1 cellular context compared by ENCODE assay signal in the genomic region with DNA sequence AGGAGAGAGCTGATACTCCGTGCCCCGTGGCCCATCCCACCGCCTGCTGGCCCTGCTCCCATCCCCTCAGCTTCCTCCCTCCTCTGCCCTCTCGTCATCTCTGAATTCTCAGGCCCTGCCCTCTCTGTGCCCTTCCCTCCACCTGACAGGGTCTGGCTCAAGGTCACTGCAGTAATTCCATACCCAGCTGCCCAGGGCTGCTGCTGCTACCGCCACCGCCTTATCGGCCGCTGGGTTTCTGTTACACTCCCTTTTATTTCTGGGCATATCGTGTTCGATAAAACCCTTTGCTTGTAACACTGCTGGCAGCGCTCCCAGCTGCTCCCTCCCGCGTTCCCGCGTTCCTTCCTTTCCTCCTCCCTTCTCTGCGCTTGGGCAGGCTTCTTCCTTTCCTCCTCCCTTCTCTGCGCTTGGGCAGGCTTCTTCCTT.
TF ChIP-seq lines count a peak whose summit lies in the region.

No MANE protein-coding gene starts in this region.

TF ChIP-seq in SK-N-SH, 30 proteins besides CTCF, POLR2A, EP300 and RAD21 (continued from another document):
- no peak for TF ChIP-seq PBX3 (IDR thresholded peaks at IDR 0.05)
- TF ChIP-seq MEF2A (IDR thresholded peaks at IDR 0.05; ENCODE audit: borderline replicate concordance, low read depth): no peak
- no peak for TF ChIP-seq IRF3 (IDR thresholded peaks at IDR 0.05; ENCODE audit: low read depth, low read length)
- peak; percentile 73; the same call in 1 of the 2 replicates for TF ChIP-seq RCOR1 (IDR thresholded peaks at IDR 0.05; ENCODE audit: low read length)
- TF ChIP-seq, protein P1, sequence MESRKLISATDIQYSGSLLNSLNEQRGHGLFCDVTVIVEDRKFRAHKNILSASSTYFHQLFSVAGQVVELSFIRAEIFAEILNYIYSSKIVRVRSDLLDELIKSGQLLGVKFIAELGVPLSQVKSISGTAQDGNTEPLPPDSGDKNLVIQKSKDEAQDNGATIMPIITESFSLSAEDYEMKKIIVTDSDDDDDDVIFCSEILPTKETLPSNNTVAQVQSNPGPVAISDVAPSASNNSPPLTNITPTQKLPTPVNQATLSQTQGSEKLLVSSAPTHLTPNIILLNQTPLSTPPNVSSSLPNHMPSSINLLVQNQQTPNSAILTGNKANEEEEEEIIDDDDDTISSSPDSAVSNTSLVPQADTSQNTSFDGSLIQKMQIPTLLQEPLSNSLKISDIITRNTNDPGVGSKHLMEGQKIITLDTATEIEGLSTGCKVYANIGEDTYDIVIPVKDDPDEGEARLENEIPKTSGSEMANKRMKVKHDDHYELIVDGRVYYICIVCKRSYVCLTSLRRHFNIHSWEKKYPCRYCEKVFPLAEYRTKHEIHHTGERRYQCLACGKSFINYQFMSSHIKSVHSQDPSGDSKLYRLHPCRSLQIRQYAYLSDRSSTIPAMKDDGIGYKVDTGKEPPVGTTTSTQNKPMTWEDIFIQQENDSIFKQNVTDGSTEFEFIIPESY (IDR thresholded peaks at IDR 0.05; ENCODE audit: borderline replicate concordance, low read depth): no peak
